ENCODE assay signal across 22 cellular contexts in genomic region chr11:126782810-126783209, GRCh38.
"Had no signal": no experiment of that assay in that cellular context is flagged by ENCODE, and none has a peak within 500 bp of the region (broad histone marks: within the 10 kb centered on the region; RNA-seq: fewer than 3 reads in every experiment).

No MANE protein-coding gene starts in this region.

- H3K27me3 ChIP-seq: SJSA1 had no signal

- H3K36me3 ChIP-seq: SJSA1 had no signal

- H3K9ac ChIP-seq: KMS-11 had no signal

- DNase-seq: IMR-90, Kasumi-1, MM.1S, NCI-H1048, NCI-H1105, NCI-H1417, NCI-H1436 treated with DMSO at 0.1 percent for 48 hours, NCI-H187 treated with DMSO at 0.1 percent for 48 hours, NCI-H2081, NCI-H2171, NCI-H226, NCI-H446, NCI-H510A, NCI-H774, Right ventricle myocardium superior, RPMI8226, SIG-M5 had no signal

- H3K4me1 ChIP-seq: SJSA1 had no signal

- H3K9me3 ChIP-seq: SJSA1 had no signal

- ATAC-seq: HepG2 had no signal

- H3K27ac ChIP-seq: KMS-11, SJSA1, SK-N-MC had no signal

- FAIRE-seq: HepG2, RCC 7860 had no signal

- H3K4me3 ChIP-seq: SJSA1, SK-N-MC had no signal

- H3K4me2 ChIP-seq: KMS-11 had no signal
